ENCODE assay signal across 26 cellular contexts in genomic region chr15:70647396-70647795, GRCh38.
"Had no signal": no experiment of that assay in that cellular context is flagged by ENCODE, and none has a peak within 500 bp of the region (broad histone marks: within the 10 kb centered on the region; RNA-seq: fewer than 3 reads in every experiment).

No MANE protein-coding gene starts in this region.

- H3K4me3 Mint-ChIP-seq: activated CD4-positive, alpha-beta memory T cell treated with anti-CD3 and anti-CD28 coated beads, Interleukin-2, amount 10 ng/mL, durations not matched to agents 7 days and 5 days; activated CD8-positive, alpha-beta memory T cell treated with anti-CD3 and anti-CD28 coated beads, Interleukin-2, amount 10 ng/mL, durations not matched to agents 7 days and 5 days had no signal

- H3K36me3 ChIP-seq: SJCRH30, WERI-Rb-1 had no signal

- H3K27ac Mint-ChIP-seq: activated CD4-positive, alpha-beta memory T cell treated with anti-CD3 and anti-CD28 coated beads, Interleukin-2, amount 10 ng/mL, durations not matched to agents 7 days and 5 days; activated CD8-positive, alpha-beta memory T cell treated with anti-CD3 and anti-CD28 coated beads, Interleukin-2, amount 10 ng/mL, durations not matched to agents 7 days and 5 days; activated naive CD4-positive, alpha-beta T cell treated with anti-CD3 and anti-CD28 coated beads, Interleukin-2, amount 50 U/mL, for 72 hours had no signal

- H3K27me3 ChIP-seq: brain microvascular endothelial cell, SJCRH30 had no signal

- H3K27ac ChIP-seq: brain microvascular endothelial cell, KMS-11, SJCRH30, SK-N-MC, WERI-Rb-1 had no signal

- H3K4me3 ChIP-seq: SJCRH30, SK-N-MC had no signal

- H3K9me3 Mint-ChIP-seq: activated CD4-positive, alpha-beta memory T cell treated with anti-CD3 and anti-CD28 coated beads, Interleukin-2, amount 10 ng/mL, durations not matched to agents 7 days and 5 days; activated naive CD4-positive, alpha-beta T cell treated with anti-CD3 and anti-CD28 coated beads, Interleukin-2, amount 50 U/mL, for 72 hours had no signal

- DNase-seq: activated CD4-positive, alpha-beta memory T cell treated with anti-CD3 and anti-CD28 coated beads, Interleukin-2, amount 10 ng/mL, durations not matched to agents 7 days and 5 days; activated CD4-positive, alpha-beta T cell treated with anti-CD3 and anti-CD28 coated beads for 1 hour; activated CD4-positive, alpha-beta T cell treated with anti-CD3 and anti-CD28 coated beads for 48 hours; activated CD4-positive, CD25-positive, alpha-beta regulatory T cell; activated CD8-positive, alpha-beta memory T cell treated with anti-CD3 and anti-CD28 coated beads for 24 hours; activated CD8-positive, alpha-beta memory T cell treated with anti-CD3 and anti-CD28 coated beads, Interleukin-2, amount 10 ng/mL, durations not matched to agents 7 days and 5 days; activated CD8-positive, alpha-beta memory T cell treated with anti-CD3 and anti-CD28 coated beads, Interleukin-2, amount 50 U/mL, for 48 hours; activated effector memory CD4-positive, alpha-beta T cell treated with anti-CD3 and anti-CD28 coated beads, Interleukin-2, amount 50 U/mL, for 16 hours; activated naive CD4-positive, alpha-beta T cell treated with Interleukin-2 at 50 U/mL for 16 hours; activated T-cell treated with anti-CD3 and anti-CD28 coated beads, Interleukin-2, amount 50 U/mL, for 48 hours; brain microvascular endothelial cell; central memory CD4-positive, alpha-beta T cell; NCI-H1092 treated with DMSO at 0.1 percent for 48 hours; NCI-H1417 treated with DMSO at 0.1 percent for 48 hours; NCI-H187 treated with DMSO at 0.1 percent for 48 hours; NCI-H2081; NCI-H345; NCI-H524 treated with DMSO at 0.1 percent for 48 hours; SHP77; SJCRH30; T1000; WERI-Rb-1 had no signal

- H3K36me3 Mint-ChIP-seq: activated CD8-positive, alpha-beta memory T cell treated with anti-CD3 and anti-CD28 coated beads, Interleukin-2, amount 10 ng/mL, durations not matched to agents 7 days and 5 days; activated naive CD4-positive, alpha-beta T cell treated with anti-CD3 and anti-CD28 coated beads, Interleukin-2, amount 50 U/mL, for 72 hours had no signal

- H3K4me1 Mint-ChIP-seq: activated CD4-positive, alpha-beta memory T cell treated with anti-CD3 and anti-CD28 coated beads, Interleukin-2, amount 10 ng/mL, durations not matched to agents 7 days and 5 days; activated CD8-positive, alpha-beta memory T cell treated with anti-CD3 and anti-CD28 coated beads, Interleukin-2, amount 10 ng/mL, durations not matched to agents 7 days and 5 days had no signal

- H3K4me2 ChIP-seq: KMS-11 had no signal

- ATAC-seq: activated CD8-positive, alpha-beta memory T cell treated with anti-CD3 and anti-CD28 coated beads, Interleukin-2, amount 10 ng/mL, durations not matched to agents 7 days and 5 days; activated naive CD4-positive, alpha-beta T cell treated with anti-CD3 and anti-CD28 coated beads, Interleukin-2, amount 50 U/mL, for 72 hours; Panc1 had no signal

- H3K9ac ChIP-seq: KMS-11 had no signal

- H3K9me3 ChIP-seq: SJCRH30 had no signal
